ENCODE assay signal across 15 cellular contexts in the genomic region with DNA sequence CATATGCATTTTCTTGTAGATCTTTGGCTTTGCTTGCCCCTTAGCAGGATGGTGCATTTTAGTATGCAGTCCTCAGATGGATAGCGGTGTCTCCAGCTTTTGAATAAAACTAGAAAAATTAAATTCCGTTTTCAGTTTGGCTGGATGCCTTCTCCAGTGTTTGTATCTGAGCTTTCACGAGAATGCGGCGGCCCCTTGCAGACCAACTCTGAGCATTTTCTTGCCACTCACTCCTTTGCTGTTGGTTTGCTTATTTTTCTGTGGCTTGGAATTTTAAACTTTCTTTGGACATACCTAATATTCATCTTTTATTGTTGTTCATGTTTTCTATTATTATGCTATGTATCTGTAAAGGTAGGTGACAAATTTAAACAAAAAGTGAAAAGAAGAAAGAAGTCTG.
DNase-seq lines count a peak whose midpoint lies in the region; ATAC-seq and TF ChIP-seq lines count a peak whose summit lies in the region.
"Had no signal": no experiment of that assay in that cellular context is flagged by ENCODE, and none has a peak within 500 bp of the region (broad histone marks: within the 10 kb centered on the region; RNA-seq: fewer than 3 reads in every experiment).

No MANE protein-coding gene starts in this region.

- in situ Hi-C loops in gastrocnemius medialis (cut with MboI; ENCODE audit: low sequenced_read_pairs in 4 of 4) = no loop called here

- H3K27me3 ChIP-seq in heart right ventricle = no peaks in the 10 kb centered on the region
- H3K27me3 ChIP-seq in gastrocnemius medialis = no peaks in the 10 kb centered on the region
- H3K27me3 ChIP-seq in uterus = no peaks in the 10 kb centered on the region
- H3K27me3 ChIP-seq: MG63 had no signal

- H3K36me3 ChIP-seq in heart right ventricle (no peaks in the 10 kb centered on the region), gastrocnemius medialis (no peaks in the 10 kb centered on the region), uterus (no peaks in the 10 kb centered on the region)
- H3K36me3 ChIP-seq: MG63 had no signal

- H3K27ac ChIP-seq in heart right ventricle = peak overlapping the region in 6 of 10 donors; percentile 0 to 64 (median 20)
- H3K27ac ChIP-seq in gastrocnemius medialis = peak overlapping the region in 3 of 4 donors; percentile 0 to 34 (median 31)
- no peak overlapping the region for H3K27ac ChIP-seq in uterus

- TF ChIP-seq POLR2A in gastrocnemius medialis (IDR thresholded peaks at IDR 0.05) (no peak), uterus (IDR thresholded peaks at IDR 0.05) (no peak)

- DNase-seq in heart right ventricle = no peak
- no peak for DNase-seq in cardiac septum (ENCODE audit: low spot score)
- DNase-seq in globus pallidus (ENCODE audit: low spot score) = peak; percentile 61
- DNase-seq in gastrocnemius medialis = no peak
- DNase-seq in cerebellum (ENCODE audit: low spot score) = no peak
- no peak for DNase-seq in occipital lobe (lab: John Stamatoyannopoulos, UW)
- no peak for DNase-seq in DMS53 (lab: John Stamatoyannopoulos, UW)
- no peak for DNase-seq in uterus
- DNase-seq: Caco-2, H7, MG63, NCI-H1092 treated with DMSO at 0.1 percent for 48 hours, NCI-H187, NCI-H446 treated with DMSO at 0.1 percent for 48 hours, NCI-H774 had no signal

- no peak for TF ChIP-seq CTCF in heart right ventricle (IDR thresholded peaks at IDR 0.05)
- no peak for TF ChIP-seq CTCF in gastrocnemius medialis (IDR thresholded peaks at IDR 0.05 in 4 of 5, conservative IDR thresholded peaks at IDR 0.05 in 1 of 5)
- TF ChIP-seq CTCF in uterus (IDR thresholded peaks at IDR 0.05) = no peak

- no peaks in the 10 kb centered on the region for H3K9me3 ChIP-seq in heart right ventricle
- no peaks in the 10 kb centered on the region for H3K9me3 ChIP-seq in gastrocnemius medialis
- no peaks in the 10 kb centered on the region for H3K9me3 ChIP-seq in uterus
- H3K9me3 ChIP-seq: Caco-2, MG63 had no signal

- WGBS in heart right ventricle, 2 donors = 66 to 79% methylated on average over 5 of the region's 5 CpGs

- peak overlapping the region in 5 of 10 donors; percentile 3 to 20 (median 19) for H3K4me3 ChIP-seq in heart right ventricle
- H3K4me3 ChIP-seq in gastrocnemius medialis = peak overlapping the region in 3 of 4 donors; percentile 8 to 20 (median 11)
- H3K4me3 ChIP-seq in uterus = no peak overlapping the region
- H3K4me3 ChIP-seq: MG63 had no signal

- intact Hi-C loops in heart right ventricle (cut with DNase I) = loop anchor here in 1 of 10 donors (10.0 kb wide), 2 partner anchors 180 to 220 kb away; no protein-coding TSS in a partner anchor
- intact Hi-C loops in cardiac septum (cut with DNase I) = loop anchor here (5.0 to 10.0 kb wide), 2 partner anchors 188 to 220 kb away; no protein-coding TSS in a partner anchor
- intact Hi-C loops in gastrocnemius medialis (cut with DNase I; ENCODE audit: low total_unique reads) = no loop called here
- intact Hi-C loops in uterus (cut with DNase I; ENCODE audit: low total_unique reads) = no loop called here

- H3K4me1 ChIP-seq in heart right ventricle (peaks cover 5 to 60% (median 34%) of the 10 kb centered on the region in 9 donors), gastrocnemius medialis (peaks cover 7 to 33% of the 10 kb centered on the region in 2 donors), uterus (no peaks in the 10 kb centered on the region)

- ATAC-seq in heart right ventricle (no peak), gastrocnemius medialis (no peak)

Comparison
In these comparisons a context has a peak if more than half of its experiments do, and no peak if none do; other contexts are left out.
1. H3K27ac ChIP-seq: peak in heart right ventricle (6 of 10) and gastrocnemius medialis (3 of 4); none in uterus (0 of 2).
2. H3K4me3 ChIP-seq: peak in gastrocnemius medialis (3 of 4); none in uterus (0 of 2).